ENCODE assay signal across 1 cellular context in genomic region chr1:185317886-185318310, GRCh38.
TF ChIP-seq lines count a peak whose summit lies in the region.

No MANE protein-coding gene starts in this region.

TF ChIP-seq in GM12878, 131 proteins besides CTCF, POLR2A, EP300 and RAD21 (continued from another document):
- no peak for TF ChIP-seq TAF1 (IDR thresholded peaks at IDR 0.05; ENCODE audit: borderline replicate concordance, low read depth, low read length)
- TF ChIP-seq CUX1 (IDR thresholded peaks at IDR 0.05; ENCODE audit: insufficient replicate concordance, low read depth, low read length), result no peak
- TF ChIP-seq CBFB (IDR thresholded peaks at IDR 0.05; ENCODE audit: low read depth), result no peak
- TF ChIP-seq ZNF207 (IDR thresholded peaks at IDR 0.05; ENCODE audit: borderline replicate concordance), result no peak
- peak; percentile 98 for TF ChIP-seq SKIL (IDR thresholded peaks at IDR 0.05; ENCODE audit: low read depth, poor library complexity, severe bottlenecking)
- no peak for TF ChIP-seq STAT3 (IDR thresholded peaks at IDR 0.05; ENCODE audit: low read depth, low read length)
- TF ChIP-seq HSF1 (IDR thresholded peaks at IDR 0.05; ENCODE audit: low read depth, low read length), result no peak
- TF ChIP-seq SUPT20H (IDR thresholded peaks at IDR 0.05; ENCODE audit: borderline replicate concordance, control insufficient read depth, low read depth, low read length), result no peak
- TF ChIP-seq MLLT1 (IDR thresholded peaks at IDR 0.05), result 0 out of 2 replicates have a peak, but pooled peaks have one; percentile 30
